Comparison of ENCODE assay signal across 9 cellular contexts in genomic region chr4:17636696-17637351, GRCh38. TPM values are rescaled to one million over a fixed set of nuclear protein-coding genes. Genes with fewer than 3 reads are reported as not detected.
DNase-seq lines count a peak whose midpoint lies in the region; ATAC-seq and TF ChIP-seq lines count a peak whose summit lies in the region.
"Had no signal": no experiment of that assay in that cellular context is flagged by ENCODE, and none has a peak within 500 bp of the region (broad histone marks: within the 10 kb centered on the region; RNA-seq: fewer than 3 reads in every experiment).

No MANE protein-coding gene starts in this region.

- no peaks in the 10 kb centered on the region for H3K4me1 Mint-ChIP-seq in CD4-positive, alpha-beta T cell (ENCODE audit: low read depth)
- H3K4me1 Mint-ChIP-seq in activated CD8-positive, alpha-beta memory T cell treated with anti-CD3 and anti-CD28 coated beads, Interleukin-2, amount 10 ng/mL, durations not matched to agents 7 days and 5 days = peaks cover 2% of the 10 kb centered on the region
- peaks cover 3% of the 10 kb centered on the region for H3K4me1 Mint-ChIP-seq in endothelial cell (ENCODE audit: unreplicated experiment)

- no peaks in the 10 kb centered on the region for H3K27me3 ChIP-seq in CD4-positive, alpha-beta T cell (ENCODE audit: control insufficient read depth, insufficient read depth, low read length)

- H3K9me3 Mint-ChIP-seq in CD4-positive, alpha-beta T cell = no peaks in the 10 kb centered on the region
- no peaks in the 10 kb centered on the region for H3K9me3 Mint-ChIP-seq in activated CD8-positive, alpha-beta memory T cell treated with anti-CD3 and anti-CD28 coated beads, Interleukin-2, amount 10 ng/mL, durations not matched to agents 7 days and 5 days (ENCODE audit: low read depth)
- H3K9me3 Mint-ChIP-seq in endothelial cell (ENCODE audit: unreplicated experiment) = no peaks in the 10 kb centered on the region

- H3K4me3 Mint-ChIP-seq in CD4-positive, alpha-beta T cell = no peak overlapping the region
- no peak overlapping the region for H3K4me3 Mint-ChIP-seq in activated CD8-positive, alpha-beta memory T cell treated with anti-CD3 and anti-CD28 coated beads, Interleukin-2, amount 10 ng/mL, durations not matched to agents 7 days and 5 days
- no peak overlapping the region for H3K4me3 Mint-ChIP-seq in endothelial cell (ENCODE audit: unreplicated experiment)

- CTCF ChIA-PET in CD4-positive, alpha-beta T cell (lab: Charles Lee) = interaction anchor here (1.4 to 2.4 kb wide), 4 partner anchors 10 to 90 kb away, joined by 4 to 10 read pairs (median 6); partner anchors contain the start of gene MED28
- CTCF ChIA-PET in activated CD8-positive, alpha-beta memory T cell treated with anti-CD3 and anti-CD28 coated beads, Interleukin-2, amount 10 ng/mL, durations not matched to agents 7 days and 5 days (lab: Charles Lee) = interaction anchor here (0.6 to 2.3 kb wide), 15 partner anchors 9 to 180 kb away, joined by 3 to 24 read pairs (median 3); no protein-coding TSS in a partner anchor

- peak; percentile 93 for TF ChIP-seq CTCF in CD4-positive, alpha-beta T cell (IDR thresholded peaks at IDR 0.05)
- TF ChIP-seq CTCF in endothelial cell (IDR thresholded peaks at IDR 0.05; ENCODE audit: unreplicated experiment) = peak; percentile 95

- H3K27me3 Mint-ChIP-seq in CD4-positive, alpha-beta T cell = no peaks in the 10 kb centered on the region
- H3K27me3 Mint-ChIP-seq in activated CD8-positive, alpha-beta memory T cell treated with anti-CD3 and anti-CD28 coated beads, Interleukin-2, amount 10 ng/mL, durations not matched to agents 7 days and 5 days = no peaks in the 10 kb centered on the region
- H3K27me3 Mint-ChIP-seq in endothelial cell (ENCODE audit: unreplicated experiment) = peaks cover 4% of the 10 kb centered on the region

- peak; percentile 52 to 78 (median 59) for DNase-seq in CD4-positive, alpha-beta T cell
- peak; percentile 9 for DNase-seq in NCI-H82 treated with DMSO at 0.1 percent for 48 hours (lab: John Stamatoyannopoulos, UW; ENCODE audit: unreplicated experiment)
- peak; percentile 79 for DNase-seq in activated CD8-positive, alpha-beta memory T cell treated with anti-CD3 and anti-CD28 coated beads, Interleukin-2, amount 10 ng/mL, durations not matched to agents 7 days and 5 days
- peak; percentile 83 for DNase-seq in endothelial cell (ENCODE audit: low spot score)
- DNase-seq in midbrain (lab: John Stamatoyannopoulos, UW) = peak; percentile 84
- DNase-seq in stimulated activated CD8-positive, alpha-beta memory T cell treated with anti-CD3 and anti-CD28 coated beads, Interleukin-4, amount 100 ng/mL, for 24 hours (ENCODE audit: low read depth) = peak; percentile 54

- H3K36me3 Mint-ChIP-seq in CD4-positive, alpha-beta T cell (ENCODE audit: low read depth) = peaks cover 42% of the 10 kb centered on the region
- peaks cover 9% of the 10 kb centered on the region for H3K36me3 Mint-ChIP-seq in activated CD8-positive, alpha-beta memory T cell treated with anti-CD3 and anti-CD28 coated beads, Interleukin-2, amount 10 ng/mL, durations not matched to agents 7 days and 5 days
- peaks cover 23% of the 10 kb centered on the region for H3K36me3 Mint-ChIP-seq in endothelial cell (ENCODE audit: low read depth, unreplicated experiment)

- POLR2A ChIA-PET in CD4-positive, alpha-beta T cell (lab: Charles Lee) = interaction anchor here (0.9 to 1.5 kb wide), 3 partner anchors 22 to 88 kb away, joined by 3 read pairs; partner anchors contain the start of gene MED28

- H3K9me3 ChIP-seq in CD4-positive, alpha-beta T cell (ENCODE audit: control insufficient read depth, low read length) = no peaks in the 10 kb centered on the region

- intact Hi-C loops in CD4-positive, alpha-beta T cell (cut with DNase I, micrococcal nuclease) = loop anchor here (1.0 to 10.0 kb wide), 5 partner anchors 40 to 292 kb away; partner anchors contain the start of genes DCAF16 (in 1 of the 2) and NCAPG (in 1 of the 2)

- peak; percentile 83 for ATAC-seq in CD4-positive, alpha-beta T cell (ENCODE audit: poor library complexity)
- ATAC-seq in GM19351 (IDR thresholded peaks at IDR 0.05; ENCODE audit: unreplicated experiment) = peak; percentile 92
- ATAC-seq in HG03432 (IDR thresholded peaks at IDR 0.05; ENCODE audit: unreplicated experiment) = peak; percentile 93
- ATAC-seq in activated CD8-positive, alpha-beta memory T cell treated with anti-CD3 and anti-CD28 coated beads, Interleukin-2, amount 10 ng/mL, durations not matched to agents 7 days and 5 days = peak; percentile 96

- no peak overlapping the region for H3K27ac ChIP-seq in CD4-positive, alpha-beta T cell (ENCODE audit: low read depth, low read length)
- H3K27ac ChIP-seq: SK-N-MC had no signal

- no peak overlapping the region for H3K27ac Mint-ChIP-seq in CD4-positive, alpha-beta T cell
- no peak overlapping the region for H3K27ac Mint-ChIP-seq in activated CD8-positive, alpha-beta memory T cell treated with anti-CD3 and anti-CD28 coated beads, Interleukin-2, amount 10 ng/mL, durations not matched to agents 7 days and 5 days
- no peak overlapping the region for H3K27ac Mint-ChIP-seq in endothelial cell (ENCODE audit: unreplicated experiment)

RNA-seq across cellular contexts. Expression of gene MED28, which starts 22.4 kb away (rescaled TPM):
- 10 to 100 TPM; 50.5 to 64.7 TPM for total RNA-seq in CD4-positive, alpha-beta T cell
- total RNA-seq in activated CD8-positive, alpha-beta memory T cell treated with anti-CD3 and anti-CD28 coated beads, Interleukin-2, amount 10 ng/mL, durations not matched to agents 7 days and 5 days = 10 to 100 TPM; 53.4 to 56.3 TPM
- total RNA-seq in endothelial cell (ENCODE audit: unreplicated experiment) = 98.0 TPM

RNA-seq across cellular contexts. Expression of gene LAP3, which starts 59.8 kb away (rescaled TPM):
- 10 to 100 TPM; 61.6 TPM for total RNA-seq in CD4-positive, alpha-beta T cell
- total RNA-seq in activated CD8-positive, alpha-beta memory T cell treated with anti-CD3 and anti-CD28 coated beads, Interleukin-2, amount 10 ng/mL, durations not matched to agents 7 days and 5 days = 100 to 1,000 TPM; 198 to 249 TPM
- total RNA-seq in endothelial cell (ENCODE audit: unreplicated experiment) = 150 TPM

Comparison
In these comparisons a context has a peak if more than half of its experiments do, and no peak if none do; other contexts are left out.
1. DNase-seq: peak in every context shown above with its lines; median percentile 84 in midbrain; 83 in endothelial cell; 79 in activated CD8-positive, alpha-beta memory T cell treated with anti-CD3 and anti-CD28 coated beads, Interleukin-2, amount 10 ng/mL, durations not matched to agents 7 days and 5 days; 59 in CD4-positive, alpha-beta T cell; 54 in stimulated activated CD8-positive, alpha-beta memory T cell treated with anti-CD3 and anti-CD28 coated beads, Interleukin-4, amount 100 ng/mL, for 24 hours; 9 in NCI-H82 treated with DMSO at 0.1 percent for 48 hours.